ENCODE assay signal across 15 cellular contexts in the genomic region with DNA sequence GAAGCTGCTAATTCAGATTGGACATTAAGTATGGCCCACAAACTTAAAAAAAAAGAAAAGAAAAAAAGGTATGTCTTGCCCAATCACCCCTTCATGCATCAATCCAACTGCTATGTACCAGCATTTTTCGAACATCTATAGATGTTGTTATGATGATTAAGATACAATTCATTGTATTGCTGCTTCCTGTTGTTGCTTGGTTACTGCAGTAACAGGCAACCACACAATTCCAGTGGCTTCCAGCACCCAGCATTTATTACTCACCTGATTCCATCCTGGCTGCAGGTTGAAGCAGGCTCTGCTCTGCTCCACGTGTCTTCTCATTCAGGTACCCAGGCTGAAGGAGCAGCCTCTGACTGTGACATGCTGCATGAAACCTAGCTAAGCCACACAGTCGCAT.
A peak's percentile ranks its signal among the peaks of the same experiment; 100 is the strongest.
DNase-seq lines count a peak whose midpoint lies in the region; ATAC-seq and TF ChIP-seq lines count a peak whose summit lies in the region.
"Had no signal": no experiment of that assay in that cellular context is flagged by ENCODE, and none has a peak within 500 bp of the region (broad histone marks: within the 10 kb centered on the region; RNA-seq: fewer than 3 reads in every experiment).

No MANE protein-coding gene starts in this region.

- no peaks in the 10 kb centered on the region for H3K9me3 ChIP-seq in thyroid gland
- H3K9me3 ChIP-seq: tibial artery had no signal

- H3K27me3 ChIP-seq in brain microvascular endothelial cell (replicated peaks) (no peaks in the 10 kb centered on the region), thyroid gland (no peaks in the 10 kb centered on the region)
- H3K27me3 ChIP-seq: tibial artery had no signal

- intact Hi-C loops in lower leg skin (cut with DNase I; ENCODE audit: low total_unique reads) (loop anchor here (10.0 kb wide), 1 partner anchor 124 kb away; no protein-coding TSS in a partner anchor), thyroid gland (cut with DNase I) (loop anchor here (5.0 kb wide), 1 partner anchor 112 kb away; no protein-coding TSS in a partner anchor)

- ATAC-seq in HG02852 (IDR thresholded peaks at IDR 0.05; ENCODE audit: unreplicated experiment), result no peak
- ATAC-seq: T-cell had no signal

- H3K4me1 ChIP-seq in thyroid gland, result peaks cover 0 to 3% of the 10 kb centered on the region in 2 donors
- H3K4me1 ChIP-seq: tibial artery had no signal

- H3K27ac ChIP-seq in brain microvascular endothelial cell (no peak overlapping the region), thyroid gland (no peak overlapping the region)
- H3K27ac ChIP-seq: tibial artery had no signal

- in situ Hi-C loops in brain microvascular endothelial cell (cut with HindIII; ENCODE audit: low pct_ligation_motif_present, low sequenced_read_pairs), result no loop called here

- 31 to 42% methylated on average over 3 of the region's 3 CpGs for WGBS in lower leg skin, 2 donors
- WGBS in thyroid gland, 2 donors, result 82 to 89% methylated on average over 3 of the region's 3 CpGs

- TF ChIP-seq POLR2A in lower leg skin (IDR thresholded peaks at IDR 0.05) (no peak), thyroid gland (IDR thresholded peaks at IDR 0.05) (no peak)

- DNase-seq in EH (ENCODE audit: low read depth) (peak; percentile 10), M059J (ENCODE audit: low read depth) (peak; percentile 73), brain microvascular endothelial cell (peak; percentile 24), lower leg skin (ENCODE audit: low spot score in 2 of 2) (peak; percentile 35 to 82), HuH-7.5 (ENCODE audit: low spot score) (no peak), putamen (ENCODE audit: low spot score) (no peak), thyroid gland (no peak)
- DNase-seq: activated CD4-positive, alpha-beta T cell treated with anti-CD3 and anti-CD28 coated beads for 1 hour; activated naive CD4-positive, alpha-beta T cell treated with anti-CD3 and anti-CD28 coated beads for 36 hours; central memory CD4-positive, alpha-beta T cell; GF-D8; NCI-H446; T-cell; tibial artery had no signal

- no peaks in the 10 kb centered on the region for H3K36me3 ChIP-seq in brain microvascular endothelial cell (replicated peaks)
- no peaks in the 10 kb centered on the region for H3K36me3 ChIP-seq in thyroid gland
- H3K36me3 ChIP-seq: tibial artery had no signal

- TF ChIP-seq CTCF in brain microvascular endothelial cell (IDR thresholded peaks at IDR 0.05; ENCODE audit: low read depth, low read length, missing control alignments), result no peak
- TF ChIP-seq CTCF in lower leg skin (IDR thresholded peaks at IDR 0.05), result no peak
- TF ChIP-seq CTCF in thyroid gland (IDR thresholded peaks at IDR 0.05), result no peak

- H3K4me3 ChIP-seq in brain microvascular endothelial cell (ENCODE audit: low read depth, low read length), result no peak overlapping the region
- no peak overlapping the region for H3K4me3 ChIP-seq in lower leg skin (ENCODE audit: low read depth, poor library complexity, severe bottlenecking)
- H3K4me3 ChIP-seq in thyroid gland (replicated peaks in 1 of 3), result no peak overlapping the region
- H3K4me3 ChIP-seq: tibial artery had no signal

Comparison
In these comparisons a context has a peak if more than half of its experiments do, and no peak if none do; other contexts are left out.
1. DNase-seq: peak in EH (single experiment), M059J (single experiment), brain microvascular endothelial cell (single experiment) and lower leg skin (2 of 2); none in HuH-7.5 (single experiment), putamen (single experiment) and thyroid gland (0 of 2).